ENCODE assay signal across 9 cellular contexts in the genomic region with DNA sequence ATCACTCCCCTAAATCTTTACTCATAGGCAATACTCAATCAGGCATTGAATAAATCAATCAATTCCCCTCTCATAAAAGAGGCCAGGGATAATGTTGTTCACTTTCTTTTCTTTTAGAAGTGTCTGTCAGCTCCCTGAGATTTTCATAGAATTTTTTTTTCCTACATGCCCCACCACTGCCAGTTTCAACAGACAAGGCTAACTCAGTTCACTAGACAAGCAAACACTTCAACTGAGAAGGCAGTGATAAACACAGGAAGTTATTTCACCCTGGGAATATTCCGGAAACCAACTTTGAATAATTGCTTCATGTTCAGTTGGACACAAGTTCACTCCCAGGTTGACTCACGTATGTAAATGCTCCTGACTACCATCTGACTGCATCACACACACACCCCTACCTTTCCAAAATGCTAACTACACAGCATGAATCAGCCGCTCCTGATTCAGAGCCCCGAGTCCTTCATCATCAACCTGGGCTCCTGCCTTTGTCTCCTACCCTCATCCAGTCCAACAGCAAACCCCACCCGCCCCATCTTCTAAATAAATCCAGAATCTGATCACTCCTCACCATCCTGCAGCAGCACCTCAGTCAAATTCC.
A peak's percentile ranks its signal among the peaks of the same experiment; 100 is the strongest.
DNase-seq lines count a peak whose midpoint lies in the region; ATAC-seq and TF ChIP-seq lines count a peak whose summit lies in the region.
"Had no signal": no experiment of that assay in that cellular context is flagged by ENCODE, and none has a peak within 500 bp of the region (broad histone marks: within the 10 kb centered on the region; RNA-seq: fewer than 3 reads in every experiment).

No MANE protein-coding gene starts in this region.

- 75 to 83% methylated on average over 5 of the region's 5 CpGs for WGBS in testis, 2 donors

- no peaks in the 10 kb centered on the region for H3K27me3 ChIP-seq in CD8-positive, alpha-beta T cell (ENCODE audit: insufficient read depth, low read length)
- no peaks in the 10 kb centered on the region for H3K27me3 ChIP-seq in fibroblast of lung (ENCODE audit: control insufficient read depth, insufficient read depth, low read length)
- no peaks in the 10 kb centered on the region for H3K27me3 ChIP-seq in testis

- no peak for DNase-seq in CD8-positive, alpha-beta T cell
- DNase-seq in SK-MEL-5 (ENCODE audit: low read depth, low spot score) (peak; percentile 52), fibroblast of lung (ENCODE audit: low read depth in 2 of 2) (peak; percentile 65 to 99), renal cortical epithelial cell (ENCODE audit: low read depth) (peak; percentile 100), testis (no peak)
- DNase-seq in activated effector memory CD4-positive, alpha-beta T cell treated with Interleukin-2 at 50 U/mL for 16 hours, result no peak

- TF ChIP-seq CTCF in CD8-positive, alpha-beta T cell (IDR thresholded peaks at IDR 0.05), result no peak
- no peak for TF ChIP-seq CTCF in fibroblast of lung (conservative IDR thresholded peaks at IDR 0.05 in 1 of 2, IDR thresholded peaks at IDR 0.05 in 1 of 2; ENCODE audit: low read depth in 1 of 2, low read length in 2 of 2)
- no peak for TF ChIP-seq CTCF in testis (IDR thresholded peaks at IDR 0.05)

- no peak overlapping the region for H3K27ac ChIP-seq in CD8-positive, alpha-beta T cell (ENCODE audit: low read depth, low read length)
- H3K27ac ChIP-seq in fibroblast of lung (ENCODE audit: insufficient read depth, low read length), result peak overlapping the region; percentile 47
- no peak overlapping the region for H3K27ac ChIP-seq in testis
- H3K27ac ChIP-seq: VCaP had no signal

- H3K4me1 Mint-ChIP-seq in CD8-positive, alpha-beta T cell (ENCODE audit: low read depth), result peaks cover 22% of the 10 kb centered on the region

- no peak overlapping the region for H3K9ac ChIP-seq in fibroblast of lung (ENCODE audit: insufficient read depth, low read length)

- no peaks in the 10 kb centered on the region for H3K27me3 Mint-ChIP-seq in CD8-positive, alpha-beta T cell (ENCODE audit: low read depth)

- ATAC-seq in CD8-positive, alpha-beta T cell, result peak; percentile 44
- ATAC-seq in GM19328 (IDR thresholded peaks at IDR 0.05; ENCODE audit: unreplicated experiment), result peak; percentile 47
- peak; percentile 61 for ATAC-seq in HG03280 (IDR thresholded peaks at IDR 0.05; ENCODE audit: unreplicated experiment)

- peaks cover 4% of the 10 kb centered on the region for H3K4me1 ChIP-seq in CD8-positive, alpha-beta T cell (ENCODE audit: insufficient read depth, low read length)
- H3K4me1 ChIP-seq in fibroblast of lung (ENCODE audit: control insufficient read depth, extremely low read depth, insufficient read depth, low read length), result peaks cover 10% of the 10 kb centered on the region
- no peaks in the 10 kb centered on the region for H3K4me1 ChIP-seq in testis

- H3K27ac Mint-ChIP-seq in CD8-positive, alpha-beta T cell, result peak overlapping the region; percentile 58

- in situ Hi-C loops in SK-MEL-5 (cut with HindIII; ENCODE audit: low pct_unique_long_range_greater_than_20kb, low sequenced_read_pairs), result no loop called here

- TF ChIP-seq POLR2A in testis (IDR thresholded peaks at IDR 0.05), result no peak

- H2AFZ ChIP-seq in fibroblast of lung (ENCODE audit: low read length), result peak overlapping the region; percentile 62

- intact Hi-C loops in CD8-positive, alpha-beta T cell (cut with DNase I, micrococcal nuclease), result no loop called here
- intact Hi-C loops in testis (cut with DNase I; ENCODE audit: low total_unique reads), result no loop called here

- H3K36me3 ChIP-seq in CD8-positive, alpha-beta T cell (ENCODE audit: insufficient read depth, low read length), result no peaks in the 10 kb centered on the region
- H3K36me3 ChIP-seq in fibroblast of lung (ENCODE audit: control insufficient read depth, insufficient read depth, low read length), result no peaks in the 10 kb centered on the region
- no peaks in the 10 kb centered on the region for H3K36me3 ChIP-seq in testis (ENCODE audit: low read depth, missing control alignments)

- no peaks in the 10 kb centered on the region for H4K20me1 ChIP-seq in fibroblast of lung (ENCODE audit: control insufficient read depth, extremely low read depth, insufficient read depth, low read length)

- peak overlapping the region; percentile 35 for H3K4me2 ChIP-seq in fibroblast of lung (ENCODE audit: extremely low read depth, insufficient read depth, low read length)

- H3K9me3 ChIP-seq in CD8-positive, alpha-beta T cell (ENCODE audit: low read length), result no peaks in the 10 kb centered on the region
- H3K9me3 ChIP-seq in fibroblast of lung (ENCODE audit: control insufficient read depth, insufficient read depth, low read depth, low read length) (no peaks in the 10 kb centered on the region), testis (no peaks in the 10 kb centered on the region)

- POLR2A ChIA-PET in CD8-positive, alpha-beta T cell (lab: Charles Lee), result interaction anchor here (0.9 to 1.1 kb wide), 2 partner anchors 11 to 57 kb away, joined by 3 read pairs; no protein-coding TSS in a partner anchor

- H3K79me2 ChIP-seq in fibroblast of lung (ENCODE audit: control insufficient read depth, insufficient read depth, low read length), result no peaks in the 10 kb centered on the region

- H3K36me3 Mint-ChIP-seq in CD8-positive, alpha-beta T cell, result no peaks in the 10 kb centered on the region

- no peak overlapping the region for H3K4me3 Mint-ChIP-seq in CD8-positive, alpha-beta T cell

- no peaks in the 10 kb centered on the region for H3K9me3 Mint-ChIP-seq in CD8-positive, alpha-beta T cell

- H3K4me3 ChIP-seq in CD8-positive, alpha-beta T cell (ENCODE audit: low read depth, low read length), result no peak overlapping the region
- H3K4me3 ChIP-seq in fibroblast of lung (replicated peaks in 1 of 4; ENCODE audit: control extremely low read depth in 1 of 4, insufficient read depth in 1 of 4, low read depth in 3 of 4, low read length in 4 of 4) (no peak overlapping the region), testis (no peak overlapping the region)

- CTCF ChIA-PET in CD8-positive, alpha-beta T cell (lab: Charles Lee), result interaction anchor here (1.4 to 1.9 kb wide), 3 partner anchors 11 to 54 kb away, joined by 4 to 8 read pairs (median 5); no protein-coding TSS in a partner anchor

Comparison
In these comparisons a context has a peak if more than half of its experiments do, and no peak if none do; other contexts are left out.
1. DNase-seq: peak in SK-MEL-5 (single experiment), fibroblast of lung (2 of 2) and renal cortical epithelial cell (single experiment); none in CD8-positive, alpha-beta T cell (0 of 7), testis (single experiment) and activated effector memory CD4-positive, alpha-beta T cell treated with Interleukin-2 at 50 U/mL for 16 hours (single experiment).
2. Peak in every context shown above with its lines, with median percentiles within 50 percentile points of each other: ATAC-seq.